In genomic region chr19:2391118-2391725, GRCh38 we compare ENCODE assay signal across 8 cellular contexts. TPM values are rescaled to one million over a fixed set of nuclear protein-coding genes. Genes with fewer than 3 reads are reported as not detected.
DNase-seq lines count a peak whose midpoint lies in the region; ATAC-seq, FAIRE-seq and TF ChIP-seq lines count a peak whose summit lies in the region.

No MANE protein-coding gene starts in this region.

- no peak for ATAC-seq in HG03342 (IDR thresholded peaks at IDR 0.05; ENCODE audit: unreplicated experiment)

- no peak overlapping the region for H3K9ac ChIP-seq in H1 (replicated peaks in 1 of 4; ENCODE audit: extremely low read depth in 1 of 4, low read depth in 3 of 4, low read length in 3 of 4)
- no peak overlapping the region for H3K9ac ChIP-seq in mesendoderm (ENCODE audit: low read length)

- H3K36me3 ChIP-seq in GM06990 (ENCODE audit: control insufficient read depth, insufficient read depth, low read length) = no peaks in the 10 kb centered on the region
- no peaks in the 10 kb centered on the region for H3K36me3 ChIP-seq in H1 (ENCODE audit: control insufficient read depth in 2 of 4, insufficient read depth in 4 of 4, low read length in 3 of 4)
- H3K36me3 ChIP-seq in mesendoderm (ENCODE audit: control insufficient read depth, insufficient read depth, low read length) = no peaks in the 10 kb centered on the region
- H3K36me3 ChIP-seq in uterus = no peaks in the 10 kb centered on the region

- H3K4me1 ChIP-seq in H1 (replicated peaks in 1 of 4; ENCODE audit: control insufficient read depth in 3 of 4, insufficient read depth in 4 of 4, low read length in 3 of 4) (no peaks in the 10 kb centered on the region), mesendoderm (ENCODE audit: control insufficient read depth, low read depth, low read length) (no peaks in the 10 kb centered on the region), uterus (no peaks in the 10 kb centered on the region)

- no peak overlapping the region for H3K18ac ChIP-seq in H1 (ENCODE audit: extremely low read depth, low read length)
- no peak overlapping the region for H3K18ac ChIP-seq in mesendoderm (ENCODE audit: low read length)

- peak; percentile 84 for TF ChIP-seq CTCF in GM06990 (IDR thresholded peaks at IDR 0.05; ENCODE audit: insufficient read depth, low read length, poor library complexity, severe bottlenecking)
- peak in 2 of 3 experiments; percentile 62 to 74; a peak in 3 of 4 replicates for TF ChIP-seq CTCF in H1 (IDR thresholded peaks at IDR 0.05; ENCODE audit: control extremely low read depth in 1 of 3, insufficient read depth in 1 of 3, low read depth in 1 of 3, low read length in 3 of 3)
- peak; percentile 74 to 84 (median 78) for TF ChIP-seq CTCF in uterus (IDR thresholded peaks at IDR 0.05)

- H3K9me3 ChIP-seq in H1 (ENCODE audit: insufficient read depth in 2 of 2, low read depth in 1 of 2, low read length in 1 of 2) (no peaks in the 10 kb centered on the region), uterus (no peaks in the 10 kb centered on the region)

- H3K14ac ChIP-seq in H1 (ENCODE audit: insufficient read length) = no peak overlapping the region

- 16% methylated on average over 10 of the region's 10 CpGs; no CpG with 5 or more reads in 1 of the 2 experiments for WGBS in H1 (ENCODE audit: extremely low coverage in 1 of 2, insufficient coverage in 1 of 2, insufficient read length in 1 of 2, insufficient replicate concordance in 2 of 2, low coverage in 1 of 2, low lambda C conversion rate in 2 of 2, missing lambda C conversion rate in 1 of 2), 2 experiments
- WGBS in mesendoderm (ENCODE audit: extremely low coverage, insufficient coverage, low lambda C conversion rate) = no CpG with 5 or more reads among the region's 10 CpGs

- H3K23me2 ChIP-seq in H1 (ENCODE audit: low read depth, low read length) = no peaks in the 10 kb centered on the region

- H3K27me3 ChIP-seq in GM06990 (replicated peaks; ENCODE audit: control insufficient read depth, insufficient read depth, low read length) = no peaks in the 10 kb centered on the region
- H3K27me3 ChIP-seq in H1 (replicated peaks in 1 of 4; ENCODE audit: control insufficient read depth in 3 of 4, extremely low read depth in 1 of 4, insufficient read depth in 3 of 4, low read length in 3 of 4) = no peaks in the 10 kb centered on the region; a peak in 1 of 7 replicates
- H3K27me3 ChIP-seq in mesendoderm (ENCODE audit: insufficient read depth, low read length, poor library complexity) = no peaks in the 10 kb centered on the region
- H3K27me3 ChIP-seq in uterus = no peaks in the 10 kb centered on the region

- H3K56ac ChIP-seq in H1 (replicated peaks; ENCODE audit: insufficient read length, low read depth, low read length) = no peak overlapping the region
- H3K56ac ChIP-seq in mesendoderm (ENCODE audit: low read length) = no peak overlapping the region

- no peak overlapping the region for H3K27ac ChIP-seq in H1 (ENCODE audit: low read depth, low read length)
- H3K27ac ChIP-seq in mesendoderm (ENCODE audit: low read depth, low read length) = no peak overlapping the region
- no peak overlapping the region for H3K27ac ChIP-seq in uterus

- no peak overlapping the region for H2BK15ac ChIP-seq in H1 (ENCODE audit: low read length)
- no peak overlapping the region for H2BK15ac ChIP-seq in mesendoderm (replicated peaks; ENCODE audit: low read depth)

- no peaks in the 10 kb centered on the region for H3K79me1 ChIP-seq in H1 (ENCODE audit: low read depth, low read length)
- H3K79me1 ChIP-seq in mesendoderm (ENCODE audit: low read length) = no peaks in the 10 kb centered on the region

- peak; percentile 72 to 80 for TF ChIP-seq RAD21 in H1 (IDR thresholded peaks at IDR 0.05 in 1 of 2, conservative IDR thresholded peaks at IDR 0.05 in 1 of 2; ENCODE audit: low read depth in 2 of 2, low read length in 2 of 2)

- no peak for TF ChIP-seq EP300 in H1 (IDR thresholded peaks at IDR 0.05; ENCODE audit: borderline replicate concordance in 1 of 2, low read depth in 2 of 2, low read length in 2 of 2)

- H3K23ac ChIP-seq in H1 (ENCODE audit: insufficient read length) = no peak overlapping the region
- no peak overlapping the region for H3K23ac ChIP-seq in mesendoderm (ENCODE audit: low read length)

- no peak overlapping the region for H2BK12ac ChIP-seq in H1 (ENCODE audit: low read depth, low read length)

- H2BK120ac ChIP-seq in H1 (replicated peaks; ENCODE audit: low read depth, low read length) = no peak overlapping the region
- H2BK120ac ChIP-seq in mesendoderm (ENCODE audit: low read depth, low read length) = no peak overlapping the region

- no peak overlapping the region for H2BK5ac ChIP-seq in H1 (ENCODE audit: low read depth, low read length)
- H2BK5ac ChIP-seq in mesendoderm (ENCODE audit: low read length) = no peak overlapping the region

- DNase-seq in AG08395 (ENCODE audit: low spot score) (peak; percentile 71), GM06990 (ENCODE audit: extremely low read depth, insufficient read length) (no peak), NCI-H146 treated with DMSO at 0.1 percent for 48 hours (lab: John Stamatoyannopoulos, UW; ENCODE audit: unreplicated experiment) (peak; percentile 40), H1 (ENCODE audit: low read depth in 1 of 2, low spot score in 2 of 2) (no peak), mesendoderm (peak; percentile 68), uterus (peak in 1 of 2 donors; percentile 39)

- H4K5ac ChIP-seq in H1 (ENCODE audit: insufficient read length, low read depth, low read length) = no peak overlapping the region
- H4K5ac ChIP-seq in mesendoderm (ENCODE audit: low read length) = no peak overlapping the region

- H2AK5ac ChIP-seq in H1 (ENCODE audit: low read depth, low read length) (no peak overlapping the region), mesendoderm (ENCODE audit: low read length) (no peak overlapping the region)

- no peak overlapping the region for H2AFZ ChIP-seq in H1 (ENCODE audit: low read length)

- H4K8ac ChIP-seq in H1 (ENCODE audit: extremely low read depth, insufficient read depth, low read length) (no peak overlapping the region), mesendoderm (ENCODE audit: low read depth, low read length) (no peak overlapping the region)

- no peak overlapping the region for H3K4me2 ChIP-seq in H1 (ENCODE audit: insufficient read depth in 1 of 2, low read depth in 2 of 2, low read length in 2 of 2)
- H3K4me2 ChIP-seq in mesendoderm (ENCODE audit: low read length) = no peak overlapping the region

- intact Hi-C loops in uterus (cut with DNase I; ENCODE audit: low total_unique reads) = no loop called here

- CTCF ChIA-PET in H1 (lab: Charles Lee; ENCODE audit: partially characterized antibody) = interaction anchor here (0.6 to 3.6 kb wide), 29 partner anchors 10 to 538 kb away, joined by 3 to 29 read pairs (median 4); no protein-coding TSS in a partner anchor

- H3K4ac ChIP-seq in H1 (replicated peaks; ENCODE audit: insufficient read length, low read depth, low read length) = no peak overlapping the region
- H3K4ac ChIP-seq in mesendoderm (ENCODE audit: low read depth, low read length) = no peak overlapping the region

- no peak overlapping the region for H4K91ac ChIP-seq in H1 (replicated peaks; ENCODE audit: insufficient read length, low read length)

- H3K4me3 ChIP-seq in GM06990 (replicated peaks; ENCODE audit: low read depth, low read length) = no peak overlapping the region
- H3K4me3 ChIP-seq in H1 (ENCODE audit: extremely low read depth in 1 of 4, insufficient read depth in 2 of 4, low read depth in 3 of 4, low read length in 4 of 4) = no peak overlapping the region
- no peak overlapping the region for H3K4me3 ChIP-seq in mesendoderm (ENCODE audit: low read length)
- H3K4me3 ChIP-seq in uterus = no peak overlapping the region

- no peaks in the 10 kb centered on the region for H4K20me1 ChIP-seq in H1 (replicated peaks in 1 of 2; ENCODE audit: control insufficient read depth in 1 of 2, insufficient read depth in 2 of 2, low read length in 2 of 2)

- no peak for TF ChIP-seq POLR2A in H1 (IDR thresholded peaks at IDR 0.05; ENCODE audit: control extremely low read depth in 1 of 2, low read depth in 2 of 2, low read length in 2 of 2)
- no peak for TF ChIP-seq POLR2A in uterus (IDR thresholded peaks at IDR 0.05)

- no peak overlapping the region for H2BK20ac ChIP-seq in H1 (ENCODE audit: low read length)

- POLR2A ChIA-PET in H1 (lab: Charles Lee; ENCODE audit: partially characterized antibody) = interaction anchor here (0.7 to 2.7 kb wide), 3 partner anchors 32 to 269 kb away, joined by 3 to 6 read pairs (median 4); no protein-coding TSS in a partner anchor

- H3K79me2 ChIP-seq in H1 (ENCODE audit: control insufficient read depth in 1 of 2, insufficient read depth in 2 of 2, low read length in 2 of 2) (no peaks in the 10 kb centered on the region), mesendoderm (ENCODE audit: control insufficient read depth, insufficient read depth, low read length) (no peaks in the 10 kb centered on the region)

- FAIRE-seq in TTC549 (lab: Jason Lieb, UNC) (peak; percentile 25), H1 (lab: Jason Lieb, UNC) (no peak)

TF ChIP-seq in H1, 55 proteins besides CTCF, POLR2A, EP300 and RAD21 (continues in another document):
- TF ChIP-seq CTBP2 (IDR thresholded peaks at IDR 0.05; ENCODE audit: borderline replicate concordance, insufficient read depth, insufficient read length, low read length) = no peak

RNA-seq across cellular contexts. Expression of gene TMPRSS9, which starts 31.2 kb away (rescaled TPM):
- total RNA-seq in H1 (2021; fragmentation: NEBNext Ultra II Directional; extraction: Animal tissue kit (Norgen Biotek cat#: 25700)) = 0.19 and 0.33 TPM in 2 replicates
- polyA plus RNA-seq in H1 (2011; rRNA removed) = 0.15 and 0.33 TPM in 2 replicates
- 0.44 TPM for polyA plus RNA-seq in H1 (2011; cell fraction: cytosol; rRNA removed)
- 3.6 TPM for polyA plus RNA-seq in H1 (2011; cell fraction: nucleus; rRNA removed)
- polyA plus RNA-seq in H1 (2012, experiment 1 of 2) = 0.46 to 0.84 TPM (median 0.66 TPM) in 4 replicates
- 0.12 TPM for polyA plus RNA-seq in H1 (2012, experiment 2 of 2)
- 0.08 TPM for polyA plus RNA-seq in H1 (2013, experiment 1 of 2)
- 0.09 TPM for polyA plus RNA-seq in H1 (2013, experiment 2 of 2)
- 0.10 and 0.32 TPM in 2 replicates for polyA minus RNA-seq in H1 (2011; rRNA and poly(A)+ RNA removed)
- 0.37 TPM for polyA minus RNA-seq in H1 (2011; cell fraction: cytosol; rRNA and poly(A)+ RNA removed)
- polyA minus RNA-seq in H1 (2011; cell fraction: nucleus; rRNA and poly(A)+ RNA removed) = 1.1 TPM
- polyA plus RNA-seq in mesendoderm (2013, experiment 1 of 2) = 0.04 TPM
- 0.04 TPM for polyA plus RNA-seq in mesendoderm (2013, experiment 2 of 2)
- total RNA-seq in uterus = under 1 TPM in 1 of 4 donors, not detected in 3; 0.69 TPM

RNA-seq across cellular contexts. Expression of gene TIMM13, which starts 36.2 kb away (rescaled TPM):
- total RNA-seq in H1 (2021; fragmentation: NEBNext Ultra II Directional; extraction: Animal tissue kit (Norgen Biotek cat#: 25700)) = 275 and 277 TPM in 2 replicates
- 270 and 410 TPM in 2 replicates for polyA plus RNA-seq in H1 (2011; rRNA removed)
- 254 TPM for polyA plus RNA-seq in H1 (2011; cell fraction: cytosol; rRNA removed)
- 186 TPM for polyA plus RNA-seq in H1 (2011; cell fraction: nucleus; rRNA removed)
- 148 to 224 TPM (median 214 TPM) in 4 replicates for polyA plus RNA-seq in H1 (2012, experiment 1 of 2)
- 148 TPM for polyA plus RNA-seq in H1 (2012, experiment 2 of 2)
- 160 TPM for polyA plus RNA-seq in H1 (2013, experiment 1 of 2)
- polyA plus RNA-seq in H1 (2013, experiment 2 of 2) = 179 TPM
- polyA minus RNA-seq in H1 (2011; rRNA and poly(A)+ RNA removed) = 17.5 and 28.6 TPM in 2 replicates
- polyA minus RNA-seq in H1 (2011; cell fraction: cytosol; rRNA and poly(A)+ RNA removed) = 87.3 TPM
- 60.6 TPM for polyA minus RNA-seq in H1 (2011; cell fraction: nucleus; rRNA and poly(A)+ RNA removed)
- polyA plus RNA-seq in mesendoderm (2013, experiment 1 of 2) = 215 TPM
- polyA plus RNA-seq in mesendoderm (2013, experiment 2 of 2) = 208 TPM
- 10 to 100 TPM in 3 of 4 donors, 1 to 10 TPM in 1; 6.5 to 53.8 (median 31.9) TPM for total RNA-seq in uterus

Comparison
In these comparisons a context has a peak if more than half of its experiments do, and no peak if none do; other contexts are left out.
1. DNase-seq: peak in AG08395 (single experiment), NCI-H146 treated with DMSO at 0.1 percent for 48 hours (single experiment) and mesendoderm (single experiment); none in GM06990 (single experiment) and H1 (0 of 2).
2. Peak in every context shown above with its lines, with median percentiles within 50 percentile points of each other: CTCF ChIP-seq.